In genomic region chr6:42901538-42901957, GRCh38 we compare ENCODE assay signal across 8 cellular contexts. TPM values are rescaled to one million over a fixed set of nuclear protein-coding genes. Genes with fewer than 3 reads are reported as not detected.
DNase-seq lines count a peak whose midpoint lies in the region; ATAC-seq and TF ChIP-seq lines count a peak whose summit lies in the region.

No MANE protein-coding gene starts in this region.

- ATAC-seq in GM19467 (IDR thresholded peaks at IDR 0.05; ENCODE audit: unreplicated experiment) (peak; percentile 67), thoracic aorta (ENCODE audit: insufficient number of reproducible peaks, low FRiP score, low read depth) (peak; percentile 65)

- H3K36me3 ChIP-seq in MM.1S (replicated peaks; ENCODE audit: insufficient read depth, low read length) (no peaks in the 10 kb centered on the region), neutrophil (no peaks in the 10 kb centered on the region), thoracic aorta (no peaks in the 10 kb centered on the region)

- no peaks in the 10 kb centered on the region for H3K79me2 ChIP-seq in MM.1S (ENCODE audit: low read length)

- H3F3A ChIP-seq in MM.1S (ENCODE audit: insufficient read depth, low read length): no peaks in the 10 kb centered on the region

- TF ChIP-seq CTCF in MM.1S (IDR thresholded peaks at IDR 0.05; ENCODE audit: low read length) (peak; percentile 83), neutrophil (IDR thresholded peaks at IDR 0.05) (peak; percentile 89), thoracic aorta (IDR thresholded peaks at IDR 0.05) (peak; percentile 89)

- peak overlapping the region; percentile 40 for H2AFZ ChIP-seq in MM.1S (ENCODE audit: low read length)

- peak overlapping the region; percentile 33; the same call in 1 of the 2 replicates for H3K4me2 ChIP-seq in MM.1S (ENCODE audit: low read depth, low read length)

- H3K9me2 ChIP-seq in MM.1S (replicated peaks; ENCODE audit: insufficient read depth, low read length): no peaks in the 10 kb centered on the region

- H3K9me3 ChIP-seq in MM.1S (replicated peaks; ENCODE audit: insufficient read depth, low read length) (no peaks in the 10 kb centered on the region), neutrophil (no peaks in the 10 kb centered on the region), thoracic aorta (no peaks in the 10 kb centered on the region)

- H4K20me1 ChIP-seq in MM.1S (ENCODE audit: insufficient read depth, low read length): no peaks in the 10 kb centered on the region

- no peaks in the 10 kb centered on the region for H3K4me1 ChIP-seq in MM.1S (ENCODE audit: low read length)
- peaks cover 6% of the 10 kb centered on the region in 2 experiments for H3K4me1 ChIP-seq in neutrophil (ENCODE audit: control insufficient read depth in 1 of 2, insufficient read depth in 1 of 2, low read depth in 1 of 2, low read length in 1 of 2)
- H3K4me1 ChIP-seq in thoracic aorta (ENCODE audit: control insufficient read depth in 1 of 2, low read depth in 2 of 2): peaks cover 11 to 31% of the 10 kb centered on the region in 2 donors

- H3K27me3 ChIP-seq in MM.1S (replicated peaks; ENCODE audit: insufficient read depth, low read length) (no peaks in the 10 kb centered on the region), neutrophil (no peaks in the 10 kb centered on the region), thoracic aorta (replicated peaks; ENCODE audit: insufficient read depth) (no peaks in the 10 kb centered on the region)

- no peak overlapping the region for H3K9ac ChIP-seq in MM.1S (ENCODE audit: low read length)

- DNase-seq in AML-193 (lab: John Stamatoyannopoulos, UW): peak; percentile 83 to 92
- peak; percentile 82 for DNase-seq in MM.1S
- peak; percentile 82 for DNase-seq in RPMI7951 (ENCODE audit: low read depth)
- DNase-seq in activated T-helper 1 cell treated with anti-CD3 and anti-CD28 coated beads, Interleukin-2, amount 50 U/mL, for 16 hours (ENCODE audit: low read depth in 1 of 2, low spot score in 1 of 2): peak; percentile 25 to 37
- DNase-seq in fibroblast of the conjunctiva (ENCODE audit: low read depth): peak; percentile 83
- DNase-seq in thoracic aorta (ENCODE audit: low spot score): peak; percentile 57

- H3K4me3 ChIP-seq in MM.1S (ENCODE audit: low read length) (peak overlapping the region; percentile 21), neutrophil (ENCODE audit: low read depth in 1 of 2, low read length in 1 of 2) (no peak overlapping the region), thoracic aorta (no peak overlapping the region)

- H3K27ac ChIP-seq in MM.1S (ENCODE audit: low read length) (no peak overlapping the region), neutrophil (no peak overlapping the region), thoracic aorta (no peak overlapping the region)

RNA-seq across cellular contexts. Expression of gene PTCRA, which starts 14.3 kb away (rescaled TPM):
- not detected in 2 replicates for total RNA-seq in RPMI7951 (2014; rRNA removed; shearing (Covaris generic))
- total RNA-seq in thoracic aorta: not detected

RNA-seq across cellular contexts. Expression of gene RPL7L1, which starts 22.1 kb away (rescaled TPM):
- 142 and 157 TPM in 2 replicates for total RNA-seq in RPMI7951 (2014; rRNA removed; shearing (Covaris generic))
- 10 to 100 TPM; 55.5 to 75.8 TPM for total RNA-seq in thoracic aorta

RNA-seq across cellular contexts. Expression of gene CNPY3, which starts 27.7 kb away (rescaled TPM):
- 70.0 and 83.3 TPM in 2 replicates for total RNA-seq in RPMI7951 (2014; rRNA removed; shearing (Covaris generic))
- 10 to 100 TPM; 33.7 to 40.3 TPM for total RNA-seq in thoracic aorta

RNA-seq across cellular contexts. Expression of gene GNMT, which starts 59.0 kb away (rescaled TPM):
- total RNA-seq in RPMI7951 (2014; rRNA removed; shearing (Covaris generic)): 0.12 TPM in 1 of 2 replicates, not detected in the other
- 1 to 10 TPM in 1 of 2 donors, not detected in 1; 3.3 TPM for total RNA-seq in thoracic aorta

Comparison
In these comparisons a context has a peak if more than half of its experiments do, and no peak if none do; other contexts are left out.
1. DNase-seq: peak in every context shown above with its lines; median percentile 88 in AML-193; 83 in fibroblast of the conjunctiva; 82 in MM.1S; 82 in RPMI7951; 57 in thoracic aorta; 31 in activated T-helper 1 cell treated with anti-CD3 and anti-CD28 coated beads, Interleukin-2, amount 50 U/mL, for 16 hours.